Comparison of ENCODE assay signal across 13 cellular contexts in genomic region chrX:131840799-131841495, GRCh38.
DNase-seq lines count a peak whose midpoint lies in the region; ATAC-seq and TF ChIP-seq lines count a peak whose summit lies in the region.
"Had no signal": no experiment of that assay in that cellular context is flagged by ENCODE, and none has a peak within 500 bp of the region (broad histone marks: within the 10 kb centered on the region; RNA-seq: fewer than 3 reads in every experiment).

No MANE protein-coding gene starts in this region.

- H3K4me3 ChIP-seq in SK-N-SH (ENCODE audit: low read depth in 2 of 2, low read length in 1 of 2), result no peak overlapping the region
- no peak overlapping the region for H3K4me3 ChIP-seq in osteoblast (ENCODE audit: insufficient read depth, low read length)
- no peak overlapping the region for H3K4me3 ChIP-seq in HAP-1
- H3K4me3 ChIP-seq: BLaER1 had no signal

- no peak for TF ChIP-seq EP300 in SK-N-SH (IDR thresholded peaks at IDR 0.05; ENCODE audit: borderline replicate concordance in 1 of 2, low read depth in 1 of 2, low read length in 1 of 2)

- TF ChIP-seq CTCF in SK-N-SH (IDR thresholded peaks at IDR 0.05) (no peak), osteoblast (IDR thresholded peaks at IDR 0.05; ENCODE audit: extremely low read depth, low read depth, low read length) (no peak)

- no peak overlapping the region for H3K9ac ChIP-seq in SK-N-SH
- H3K9ac ChIP-seq: BLaER1 had no signal

- H2AFZ ChIP-seq in SK-N-SH (ENCODE audit: low read depth) (no peak overlapping the region), osteoblast (ENCODE audit: low read length) (peak overlapping the region; percentile 5)

- no peaks in the 10 kb centered on the region for H4K20me1 ChIP-seq in SK-N-SH (ENCODE audit: insufficient read depth)
- H4K20me1 ChIP-seq in osteoblast (ENCODE audit: insufficient read depth, low read length), result no peaks in the 10 kb centered on the region

- in situ Hi-C loops in HAP-1 (cut with MboI; ENCODE audit: low sequenced_read_pairs), result loop anchor here (5.0 to 25.0 kb wide), 4 partner anchors 164 to 771 kb away; partner anchors contain the start of gene RAP2C

- H3K27ac ChIP-seq in SK-N-SH (ENCODE audit: low read depth in 2 of 2, low read length in 1 of 2) (no peak overlapping the region), osteoblast (ENCODE audit: low read depth, low read length) (no peak overlapping the region)
- H3K27ac ChIP-seq: BLaER1, HL-60 had no signal

- H3K9me2 ChIP-seq in SK-N-SH, result no peaks in the 10 kb centered on the region

- peak; percentile 14 for DNase-seq in SK-N-SH
- no peak for DNase-seq in osteoblast (ENCODE audit: insufficient read length, low spot score, missing footprints)
- DNase-seq in HAP-1 (ENCODE audit: low spot score in 2 of 2), result no peak
- DNase-seq in Ammon's horn (ENCODE audit: low spot score), result no peak
- DNase-seq: kidney glomerular epithelial cell; occipital lobe; stimulated activated CD4-positive, alpha-beta T cell treated with anti-CD3 and anti-CD28 coated beads, Interleukin-4, amount 100 ng/mL, for 4 hours had no signal

- WGBS in SK-N-SH (ENCODE audit: low lambda C conversion rate), result 20% methylated on average over 9 of the region's 24 CpGs

- H3K79me2 ChIP-seq in SK-N-SH (ENCODE audit: insufficient read depth), result no peaks in the 10 kb centered on the region
- no peaks in the 10 kb centered on the region for H3K79me2 ChIP-seq in osteoblast (ENCODE audit: insufficient read depth, low read length)

- CTCF ChIA-PET in SK-N-SH (lab: Yijun Ruan, JAX), result interaction anchor here (0.6 to 2.2 kb wide), 29 partner anchors 9 to 1419 kb away, joined by 3 to 27 read pairs (median 4); partner anchors contain the start of gene RAP2C

- H3K4me1 ChIP-seq in SK-N-SH (ENCODE audit: control insufficient read depth in 1 of 2, insufficient read depth in 2 of 2, low read depth in 1 of 2, low read length in 1 of 2), result peaks cover 0 to 3% of the 10 kb centered on the region in 2 experiments; a peak in 2 of 4 replicates
- H3K4me1 ChIP-seq in osteoblast (ENCODE audit: insufficient read depth, low read length), result no peaks in the 10 kb centered on the region
- H3K4me1 ChIP-seq in HAP-1, result peaks cover 30% of the 10 kb centered on the region
- H3K4me1 ChIP-seq: BLaER1 had no signal

- H3F3A ChIP-seq in SK-N-SH (replicated peaks; ENCODE audit: insufficient read depth), result no peaks in the 10 kb centered on the region

- peak overlapping the region; percentile 51; the same call in 1 of the 2 replicates for H3K4me2 ChIP-seq in SK-N-SH
- H3K4me2 ChIP-seq in osteoblast (ENCODE audit: insufficient read depth, low read length), result no peak overlapping the region
- H3K4me2 ChIP-seq: BLaER1 had no signal

- ATAC-seq in GM18907 (IDR thresholded peaks at IDR 0.05; ENCODE audit: unreplicated experiment) (peak; percentile 35), HG02852 (IDR thresholded peaks at IDR 0.05; ENCODE audit: unreplicated experiment) (peak; percentile 31), GM18870 (IDR thresholded peaks at IDR 0.05; ENCODE audit: unreplicated experiment) (no peak), HG03565 (IDR thresholded peaks at IDR 0.05; ENCODE audit: unreplicated experiment) (no peak)

- H3K9me3 ChIP-seq in SK-N-SH (no peaks in the 10 kb centered on the region), osteoblast (ENCODE audit: low read depth, low read length) (no peaks in the 10 kb centered on the region), HAP-1 (no peaks in the 10 kb centered on the region)
- H3K9me3 ChIP-seq: BLaER1 had no signal

- TF ChIP-seq RAD21 in SK-N-SH (IDR thresholded peaks at IDR 0.05; ENCODE audit: low read length), result no peak

- POLR2A ChIA-PET in SK-N-SH (lab: Yijun Ruan, JAX), result interaction anchor here (0.6 kb wide), 1 partner anchor 271 kb away, joined by 3 read pairs; no protein-coding TSS in a partner anchor

- H3K27me3 ChIP-seq in SK-N-SH (ENCODE audit: insufficient read depth) (peaks cover 11% of the 10 kb centered on the region; the same call in 1 of the 2 replicates), osteoblast (ENCODE audit: insufficient read depth, low read length) (peaks cover 8% of the 10 kb centered on the region), HAP-1 (ENCODE audit: low read depth) (no peaks in the 10 kb centered on the region)

- H3K36me3 ChIP-seq in SK-N-SH (replicated peaks in 1 of 2; ENCODE audit: control insufficient read depth in 1 of 2, insufficient read depth in 2 of 2, low read length in 1 of 2) (no peaks in the 10 kb centered on the region), osteoblast (ENCODE audit: insufficient read depth, low read length) (no peaks in the 10 kb centered on the region), HAP-1 (replicated peaks) (no peaks in the 10 kb centered on the region)
- H3K36me3 ChIP-seq: BLaER1 had no signal

TF ChIP-seq in SK-N-SH, 30 proteins besides CTCF, POLR2A, EP300 and RAD21:
- TF ChIP-seq CHD2 (IDR thresholded peaks at IDR 0.05; ENCODE audit: low read length, partially characterized antibody) (no peak), IRF3 (IDR thresholded peaks at IDR 0.05; ENCODE audit: low read depth, low read length) (no peak), POLR2AphosphoS5 (IDR thresholded peaks at IDR 0.05; ENCODE audit: low read depth, low read length) (no peak), SIN3A (IDR thresholded peaks at IDR 0.05; ENCODE audit: borderline replicate concordance, low read depth, low read length) (no peak), GATA2 (CRISPR knock-in tag; IDR thresholded peaks at IDR 0.05) (no peak), ELF1 (IDR thresholded peaks at IDR 0.05) (no peak), TAF1 (IDR thresholded peaks at IDR 0.05; ENCODE audit: borderline replicate concordance, low read depth, low read length) (no peak), RXRA (IDR thresholded peaks at IDR 0.05; ENCODE audit: borderline replicate concordance, low read depth) (no peak)

Comparison
In these comparisons a context has a peak if more than half of its experiments do, and no peak if none do; other contexts are left out.
1. ATAC-seq: peak in GM18907 (single experiment) and HG02852 (single experiment); none in GM18870 (single experiment) and HG03565 (single experiment).